ENCODE assay signal across 11 cellular contexts in genomic region chr20:12966468-12967085, GRCh38. TPM values are rescaled to one million over a fixed set of nuclear protein-coding genes. Genes with fewer than 3 reads are reported as not detected.
A peak's percentile ranks its signal among the peaks of the same experiment; 100 is the strongest.
DNase-seq lines count a peak whose midpoint lies in the region; ATAC-seq and TF ChIP-seq lines count a peak whose summit lies in the region.
"Had no signal": no experiment of that assay in that cellular context is flagged by ENCODE, and none has a peak within 500 bp of the region (broad histone marks: within the 10 kb centered on the region; RNA-seq: fewer than 3 reads in every experiment).

No MANE protein-coding gene starts in this region.

- no peaks in the 10 kb centered on the region for H3K4me1 Mint-ChIP-seq in activated naive CD8-positive, alpha-beta T cell treated with anti-CD3 and anti-CD28 coated beads, Interleukin-2, amount 50 U/mL, for 24 hours
- H3K4me1 Mint-ChIP-seq in stimulated activated memory B cell treated with anti-CD40 and anti-IgM and Interleukin-4, amounts not matched to agents 10 μg/mL and 1 μg/mL and 100 μg/mL, for 72 hours: no peaks in the 10 kb centered on the region

- H3K9me3 ChIP-seq in left ventricle myocardium inferior (replicated peaks): no peaks in the 10 kb centered on the region

- H3K27ac ChIP-seq in left ventricle myocardium inferior (replicated peaks): no peak overlapping the region

- no peak overlapping the region for H3K4me3 ChIP-seq in left ventricle myocardium inferior

- no peak for DNase-seq in left ventricle myocardium inferior
- DNase-seq in Right ventricle myocardium superior: no peak
- peak; percentile 61 for DNase-seq in SK-MEL-5 (ENCODE audit: low read depth, low spot score)
- peak; percentile 53 for DNase-seq in iris pigment epithelial cell (ENCODE audit: low read depth)
- no peak for DNase-seq in COLO668 (lab: John Stamatoyannopoulos, UW; ENCODE audit: unreplicated experiment)
- no peak for DNase-seq in ureter (ENCODE audit: low spot score)
- no peak for DNase-seq in activated naive CD8-positive, alpha-beta T cell treated with anti-CD3 and anti-CD28 coated beads, Interleukin-2, amount 50 U/mL, for 24 hours
- DNase-seq: DMS153; effector memory CD8-positive, alpha-beta T cell had no signal

- TF ChIP-seq CTCF in left ventricle myocardium inferior (IDR thresholded peaks at IDR 0.05; ENCODE audit: borderline replicate concordance): peak; percentile 48

- no peaks in the 10 kb centered on the region for H3K9me3 Mint-ChIP-seq in activated naive CD8-positive, alpha-beta T cell treated with anti-CD3 and anti-CD28 coated beads, Interleukin-2, amount 50 U/mL, for 24 hours
- no peaks in the 10 kb centered on the region for H3K9me3 Mint-ChIP-seq in stimulated activated memory B cell treated with anti-CD40 and anti-IgM and Interleukin-4, amounts not matched to agents 10 μg/mL and 1 μg/mL and 100 μg/mL, for 72 hours
- H3K9me3 Mint-ChIP-seq: T-helper 2 cell treated with Interferon-gamma antibody and Interleukin-4, amounts not matched to agents 5 μg/mL and 100 μg/mL, for 36 hours had no signal

- H3K27me3 ChIP-seq in left ventricle myocardium inferior (ENCODE audit: low read depth): no peaks in the 10 kb centered on the region

- no peaks in the 10 kb centered on the region for H3K27me3 Mint-ChIP-seq in activated naive CD8-positive, alpha-beta T cell treated with anti-CD3 and anti-CD28 coated beads, Interleukin-2, amount 50 U/mL, for 24 hours
- no peaks in the 10 kb centered on the region for H3K27me3 Mint-ChIP-seq in stimulated activated memory B cell treated with anti-CD40 and anti-IgM and Interleukin-4, amounts not matched to agents 10 μg/mL and 1 μg/mL and 100 μg/mL, for 72 hours
- H3K27me3 Mint-ChIP-seq: effector memory CD8-positive, alpha-beta T cell had no signal

- in situ Hi-C loops in SK-MEL-5 (cut with HindIII; ENCODE audit: low pct_unique_long_range_greater_than_20kb, low sequenced_read_pairs): no loop called here

- H3K4me3 Mint-ChIP-seq in activated naive CD8-positive, alpha-beta T cell treated with anti-CD3 and anti-CD28 coated beads, Interleukin-2, amount 50 U/mL, for 24 hours: no peak overlapping the region
- no peak overlapping the region for H3K4me3 Mint-ChIP-seq in stimulated activated memory B cell treated with anti-CD40 and anti-IgM and Interleukin-4, amounts not matched to agents 10 μg/mL and 1 μg/mL and 100 μg/mL, for 72 hours
- H3K4me3 Mint-ChIP-seq: effector memory CD8-positive, alpha-beta T cell; T-helper 2 cell treated with Interferon-gamma antibody and Interleukin-4, amounts not matched to agents 5 μg/mL and 100 μg/mL, for 36 hours had no signal

- H3K27ac Mint-ChIP-seq in activated naive CD8-positive, alpha-beta T cell treated with anti-CD3 and anti-CD28 coated beads, Interleukin-2, amount 50 U/mL, for 24 hours: no peak overlapping the region
- no peak overlapping the region for H3K27ac Mint-ChIP-seq in stimulated activated memory B cell treated with anti-CD40 and anti-IgM and Interleukin-4, amounts not matched to agents 10 μg/mL and 1 μg/mL and 100 μg/mL, for 72 hours
- H3K27ac Mint-ChIP-seq: effector memory CD8-positive, alpha-beta T cell; T-helper 2 cell treated with Interferon-gamma antibody and Interleukin-4, amounts not matched to agents 5 μg/mL and 100 μg/mL, for 36 hours had no signal

- intact Hi-C loops in left ventricle myocardium inferior (cut with micrococcal nuclease): no loop called here
- intact Hi-C loops in Right ventricle myocardium superior (cut with DNase I): loop anchor here (5.0 kb wide), 1 partner anchor 136 kb away; no protein-coding TSS in a partner anchor

- ATAC-seq in Right ventricle myocardium superior (ENCODE audit: poor library complexity): no peak
- ATAC-seq in activated naive CD8-positive, alpha-beta T cell treated with anti-CD3 and anti-CD28 coated beads, Interleukin-2, amount 50 U/mL, for 24 hours: no peak
- no peak for ATAC-seq in stimulated activated memory B cell treated with anti-CD40 and anti-IgM and Interleukin-4, amounts not matched to agents 10 μg/mL and 1 μg/mL and 100 μg/mL, for 72 hours

- H3K36me3 Mint-ChIP-seq in activated naive CD8-positive, alpha-beta T cell treated with anti-CD3 and anti-CD28 coated beads, Interleukin-2, amount 50 U/mL, for 24 hours (ENCODE audit: low read depth): no peaks in the 10 kb centered on the region
- H3K36me3 Mint-ChIP-seq in stimulated activated memory B cell treated with anti-CD40 and anti-IgM and Interleukin-4, amounts not matched to agents 10 μg/mL and 1 μg/mL and 100 μg/mL, for 72 hours: no peaks in the 10 kb centered on the region

- H3K36me3 ChIP-seq in left ventricle myocardium inferior: no peaks in the 10 kb centered on the region

- no peaks in the 10 kb centered on the region for H3K4me1 ChIP-seq in left ventricle myocardium inferior

RNA-seq across cellular contexts. Expression of gene SPTLC3, which starts 42.2 kb away (rescaled TPM):
- total RNA-seq in left ventricle myocardium inferior (9.0 TPM), Right ventricle myocardium superior (5.9 TPM), ureter (26.4 TPM)
- total RNA-seq in SK-MEL-5 (2014; rRNA removed; shearing (Covaris generic)): 1.7 and 2.0 TPM in 2 replicates
- 0.18 and 0.47 TPM in 2 replicates for polyA plus RNA-seq in SK-MEL-5 (2015; cell fraction: cytosol; rRNA removed)
- polyA plus RNA-seq in SK-MEL-5 (2015; cell fraction: nucleus; rRNA removed): 0.05 and 1.0 TPM in 2 replicates

Comparison
In these comparisons a context has a peak if more than half of its experiments do, and no peak if none do; other contexts are left out.
1. DNase-seq: peak in SK-MEL-5 (single experiment) and iris pigment epithelial cell (single experiment); none in left ventricle myocardium inferior (single experiment), Right ventricle myocardium superior (single experiment), COLO668 (single experiment), ureter (single experiment) and activated naive CD8-positive, alpha-beta T cell treated with anti-CD3 and anti-CD28 coated beads, Interleukin-2, amount 50 U/mL, for 24 hours (single experiment).